In genomic region chr13:110715395-110716234, GRCh38 we compare ENCODE assay signal across 8 cellular contexts. TPM values are rescaled to one million over a fixed set of nuclear protein-coding genes. Genes with fewer than 3 reads are reported as not detected.
DNase-seq lines count a peak whose midpoint lies in the region; ATAC-seq, FAIRE-seq and TF ChIP-seq lines count a peak whose summit lies in the region.

No MANE protein-coding gene starts in this region.

- TF ChIP-seq CTCF in OCI-LY1 (IDR thresholded peaks at IDR 0.05; ENCODE audit: low read length): peak; percentile 33; the same call in 1 of the 2 replicates
- peak in 1 of 2 donors; percentile 12 for TF ChIP-seq CTCF in endothelial cell of umbilical vein (IDR thresholded peaks at IDR 0.05; ENCODE audit: extremely low read depth in 1 of 2, insufficient read depth in 1 of 2, low read depth in 1 of 2, low read length in 2 of 2)

- H3K9ac ChIP-seq in OCI-LY1 (ENCODE audit: low read length) (peak overlapping the region; percentile 91), endothelial cell of umbilical vein (replicated peaks; ENCODE audit: extremely low read depth, insufficient read depth, low read length) (peak overlapping the region; percentile 90)

- TSS peak; percentile 39 for BruUV-seq in endothelial cell of umbilical vein (replicated peaks; lab: Mats Ljungman, UMichigan)

- no peaks in the 10 kb centered on the region for H3K27me3 ChIP-seq in OCI-LY1 (ENCODE audit: insufficient read depth, low read length)
- H3K27me3 ChIP-seq in endothelial cell of umbilical vein (ENCODE audit: control insufficient read depth in 2 of 2, insufficient read depth in 2 of 2, low read length in 2 of 2): no peaks in the 10 kb centered on the region

- no peak for TF ChIP-seq POLR2A in endothelial cell of umbilical vein (IDR thresholded peaks at IDR 0.05; ENCODE audit: low read depth, low read length)

- H3K4me2 ChIP-seq in OCI-LY1 (ENCODE audit: low read length) (peak overlapping the region; percentile 92), endothelial cell of umbilical vein (ENCODE audit: insufficient read depth, low read length) (peak overlapping the region; percentile 97)

- H3F3A ChIP-seq in OCI-LY1 (ENCODE audit: insufficient read depth, low read length): no peaks in the 10 kb centered on the region; the same call in 1 of the 2 replicates

- H3K4me3 ChIP-seq in OCI-LY1 (ENCODE audit: low read depth, low read length, poor library complexity, severe bottlenecking): peak overlapping the region; percentile 87
- peak overlapping the region; percentile 85 to 89 (median 87) for H3K4me3 ChIP-seq in endothelial cell of umbilical vein (replicated peaks in 1 of 3; ENCODE audit: insufficient read depth in 1 of 3, low read depth in 1 of 3, low read length in 3 of 3)

- no peaks in the 10 kb centered on the region for H3K9me2 ChIP-seq in OCI-LY1 (ENCODE audit: low read depth, low read length)

- H3K27ac ChIP-seq in OCI-LY1 (ENCODE audit: low read depth, low read length, poor library complexity, severe bottlenecking) (peak overlapping the region; percentile 90), endothelial cell of umbilical vein (ENCODE audit: insufficient read depth, low read depth, low read length) (peak overlapping the region; percentile 45)

- POLR2A ChIA-PET in endothelial cell of umbilical vein (lab: Charles Lee): interaction anchor here (0.6 to 1.5 kb wide), 40 partner anchors 10 to 1410 kb away, joined by 3 to 30 read pairs (median 4); partner anchors contain the start of genes ANKRD10, CARS2, NAXD and RAB20

- H2AFZ ChIP-seq in OCI-LY1 (ENCODE audit: low read length) (no peak overlapping the region), endothelial cell of umbilical vein (ENCODE audit: low read depth, low read length) (peak overlapping the region; percentile 45)

- peak; percentile 100 for FAIRE-seq in endothelial cell of umbilical vein (lab: Jason Lieb, UNC)

- dilution Hi-C loops in endothelial cell of umbilical vein (cut with MboI; ENCODE audit: extremely low pct_ligation_motif_present, low sequenced_read_pairs): no loop called here

- H3K4me1 ChIP-seq in OCI-LY1 (ENCODE audit: insufficient read depth, low read length, severe bottlenecking) (peaks cover 32% of the 10 kb centered on the region), endothelial cell of umbilical vein (ENCODE audit: control insufficient read depth, extremely low read depth, insufficient read depth, low read length) (peaks cover 18% of the 10 kb centered on the region)

- H4K20me1 ChIP-seq in OCI-LY1 (ENCODE audit: insufficient read depth, low read length): peaks cover 12% of the 10 kb centered on the region; the same call in 1 of the 2 replicates
- peaks cover 2% of the 10 kb centered on the region for H4K20me1 ChIP-seq in endothelial cell of umbilical vein (replicated peaks; ENCODE audit: control insufficient read depth, extremely low read depth, insufficient read depth, low read length)

- ATAC-seq in GM21528 (IDR thresholded peaks at IDR 0.05; ENCODE audit: low FRiP score, unreplicated experiment): peak; percentile 54

- CTCF ChIA-PET in endothelial cell of umbilical vein (lab: Charles Lee): interaction anchor here (0.7 to 2.3 kb wide), 9 partner anchors 10 to 105 kb away, joined by 3 to 9 read pairs (median 3); partner anchors contain the start of gene CARS2

- DNase-seq in DMS 273 treated with DMSO at 0.1 percent for 48 hours (lab: John Stamatoyannopoulos, UW): peak; percentile 98
- DNase-seq in HuH-7.5 (ENCODE audit: low spot score): peak; percentile 82
- peak; percentile 95 for DNase-seq in activated T-cell treated with anti-CD3 and anti-CD28 coated beads for 24 hours (ENCODE audit: low read depth)
- peak; percentile 100 for DNase-seq in endothelial cell of umbilical vein (ENCODE audit: low read depth, low spot score)
- peak; percentile 100 for DNase-seq in midbrain (lab: John Stamatoyannopoulos, UW)
- peak; percentile 94 to 95 for DNase-seq in stimulated activated CD8-positive, alpha-beta memory T cell treated with anti-CD3 and anti-CD28 coated beads, Interleukin-15, amount 100 ng/mL, for 48 hours (ENCODE audit: low read depth in 2 of 2)

- peaks cover 19% of the 10 kb centered on the region for H3K36me3 ChIP-seq in OCI-LY1 (ENCODE audit: insufficient read depth, low read length)
- peaks cover 0 to 3% of the 10 kb centered on the region in 2 experiments for H3K36me3 ChIP-seq in endothelial cell of umbilical vein (ENCODE audit: control insufficient read depth in 2 of 2, extremely low read depth in 1 of 2, insufficient read depth in 2 of 2, low read length in 2 of 2)

- H3K79me2 ChIP-seq in OCI-LY1 (ENCODE audit: insufficient read depth, low read length) (peaks cover 54% of the 10 kb centered on the region), endothelial cell of umbilical vein (ENCODE audit: control insufficient read depth, insufficient read depth, low read length) (peaks cover 56% of the 10 kb centered on the region)

- intact Hi-C loops in endothelial cell of umbilical vein (cut with micrococcal nuclease): loop anchor here (1.0 to 10.0 kb wide), 8 partner anchors 9 to 459 kb away; partner anchors contain the start of genes ANKRD10, CARS2 and NAXD

- H3K9me3 ChIP-seq in OCI-LY1 (ENCODE audit: low read length) (no peaks in the 10 kb centered on the region), endothelial cell of umbilical vein (replicated peaks; ENCODE audit: control insufficient read depth, insufficient read depth, low read length) (no peaks in the 10 kb centered on the region)

- H3K9me1 ChIP-seq in endothelial cell of umbilical vein (replicated peaks; ENCODE audit: control insufficient read depth, extremely low read depth, insufficient read depth, low read length): no peaks in the 10 kb centered on the region

TF ChIP-seq in endothelial cell of umbilical vein, 7 proteins besides CTCF, POLR2A, EP300 and RAD21:
- TF ChIP-seq MAX (IDR thresholded peaks at IDR 0.05; ENCODE audit: insufficient read depth, insufficient read length) (no peak), POLR2AphosphoS5 (IDR thresholded peaks at IDR 0.05; ENCODE audit: insufficient read depth, low read depth, low read length) (peak; percentile 77)

RNA-seq across cellular contexts. Expression of gene ING1, which starts 2.1 kb away (rescaled TPM):
- 10.3 and 10.4 TPM in 2 replicates for total RNA-seq in endothelial cell of umbilical vein
- 10.4 and 10.9 TPM in 2 replicates for polyA plus RNA-seq in endothelial cell of umbilical vein
- polyA plus RNA-seq in endothelial cell of umbilical vein (2011; cell fraction: cytosol; rRNA removed): 13.7 and 15.1 TPM in 2 replicates
- 10.0 and 13.3 TPM in 2 replicates for polyA plus RNA-seq in endothelial cell of umbilical vein (2011; cell fraction: nucleus; rRNA removed)
- 7.7 and 10.8 TPM in 2 replicates for polyA plus RNA-seq in endothelial cell of umbilical vein (2012)
- 6.3 and 11.7 TPM in 2 replicates for polyA minus RNA-seq in endothelial cell of umbilical vein
- 24.3 TPM for polyA minus RNA-seq in endothelial cell of umbilical vein (2011; cell fraction: cytosol; rRNA and poly(A)+ RNA removed)
- polyA minus RNA-seq in endothelial cell of umbilical vein (2011; cell fraction: nucleus; rRNA and poly(A)+ RNA removed): 4.2 and 11.5 TPM in 2 replicates

RNA-seq across cellular contexts. Expression of gene CARS2, which starts 9.7 kb away (rescaled TPM):
- total RNA-seq in endothelial cell of umbilical vein: 44.1 and 51.2 TPM in 2 replicates
- 42.0 and 44.5 TPM in 2 replicates for polyA plus RNA-seq in endothelial cell of umbilical vein
- 33.9 and 40.1 TPM in 2 replicates for polyA plus RNA-seq in endothelial cell of umbilical vein (2011; cell fraction: cytosol; rRNA removed)
- polyA plus RNA-seq in endothelial cell of umbilical vein (2011; cell fraction: nucleus; rRNA removed): 178 and 180 TPM in 2 replicates
- polyA plus RNA-seq in endothelial cell of umbilical vein (2012): 44.8 and 48.7 TPM in 2 replicates
- polyA minus RNA-seq in endothelial cell of umbilical vein: 28.4 and 31.1 TPM in 2 replicates
- 38.0 TPM for polyA minus RNA-seq in endothelial cell of umbilical vein (2011; cell fraction: cytosol; rRNA and poly(A)+ RNA removed)
- 47.4 and 49.9 TPM in 2 replicates for polyA minus RNA-seq in endothelial cell of umbilical vein (2011; cell fraction: nucleus; rRNA and poly(A)+ RNA removed)

Comparison
In these comparisons a context has a peak if more than half of its experiments do, and no peak if none do; other contexts are left out.
1. Peak in every context shown above with its lines: DNase-seq, ATAC-seq, H3K4me3 ChIP-seq and H3K27ac ChIP-seq.